In the genomic region with DNA sequence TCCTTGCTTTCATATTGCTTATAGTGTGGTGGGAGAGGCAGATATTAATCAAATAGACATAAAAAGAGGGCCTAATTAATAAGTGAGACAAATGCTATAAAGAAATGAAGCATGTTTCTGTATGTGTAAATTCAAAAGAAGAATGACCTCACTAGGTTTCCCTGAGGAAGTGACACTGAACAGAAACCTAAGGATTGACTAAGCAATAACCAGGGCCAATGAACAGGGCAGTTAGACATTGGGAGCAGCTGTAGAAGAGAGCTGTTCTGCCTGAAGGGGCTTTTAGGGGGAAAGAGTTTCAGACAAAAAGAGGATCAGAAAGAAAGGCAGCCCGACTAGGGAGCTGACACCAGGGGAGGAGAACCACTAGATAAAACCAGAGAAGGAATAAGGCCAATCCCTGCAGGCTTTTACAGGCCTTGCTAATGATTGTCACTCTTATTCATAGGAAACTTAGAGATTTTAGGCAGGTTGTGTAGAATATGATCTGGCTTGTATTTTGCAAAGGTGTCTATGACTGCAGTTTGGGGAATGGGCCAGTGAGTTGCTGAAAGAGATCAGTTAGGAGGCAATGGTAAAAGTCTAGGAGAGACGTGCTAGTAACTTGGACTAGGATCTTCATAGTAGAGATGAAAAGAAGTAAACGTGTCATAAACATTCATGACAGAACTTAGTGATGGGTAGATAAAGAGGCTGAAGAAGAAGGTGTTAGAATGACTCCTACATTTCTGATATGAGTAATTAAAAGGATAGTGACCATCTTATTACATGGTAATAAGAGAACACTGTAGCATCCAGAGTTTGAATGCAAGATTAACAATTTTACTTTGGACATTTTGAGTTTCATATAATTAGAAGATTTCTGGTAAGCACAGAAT, we compare ENCODE assay signal across 9 cellular contexts. TPM values are rescaled to one million over a fixed set of nuclear protein-coding genes. Genes with fewer than 3 reads are reported as not detected.
DNase-seq lines count a peak whose midpoint lies in the region; ATAC-seq and TF ChIP-seq lines count a peak whose summit lies in the region.
"Had no signal": no experiment of that assay in that cellular context is flagged by ENCODE, and none has a peak within 500 bp of the region (broad histone marks: within the 10 kb centered on the region; RNA-seq: fewer than 3 reads in every experiment).

No MANE protein-coding gene starts in this region.

- H2AFZ ChIP-seq in osteoblast (ENCODE audit: low read length) = peak overlapping the region; percentile 27

- intact Hi-C loops in activated CD4-positive, alpha-beta memory T cell treated with anti-CD3 and anti-CD28 coated beads for 36 hours (cut with micrococcal nuclease) = loop anchor here (1.0 to 2.0 kb wide), 2 partner anchors 14 to 32 kb away; no protein-coding TSS in a partner anchor
- intact Hi-C loops in head of caudate nucleus (cut with DNase I) = no loop called here

- H3K4me1 Mint-ChIP-seq in activated CD4-positive, alpha-beta memory T cell treated with anti-CD3 and anti-CD28 coated beads for 36 hours (ENCODE audit: low read depth) = peaks cover 9% of the 10 kb centered on the region
- peaks cover 7% of the 10 kb centered on the region for H3K4me1 Mint-ChIP-seq in activated CD4-positive, alpha-beta memory T cell treated with anti-CD3 and anti-CD28 coated beads, Interleukin-2, amount 10 ng/mL, durations not matched to agents 7 days and 5 days

- H4K20me1 ChIP-seq in osteoblast (ENCODE audit: insufficient read depth, low read length) = no peaks in the 10 kb centered on the region

- H3K79me2 ChIP-seq in osteoblast (ENCODE audit: insufficient read depth, low read length) = no peaks in the 10 kb centered on the region

- no peaks in the 10 kb centered on the region for H3K9me3 ChIP-seq in osteoblast (ENCODE audit: low read depth, low read length)

- CTCF ChIA-PET in activated CD4-positive, alpha-beta memory T cell treated with anti-CD3 and anti-CD28 coated beads for 36 hours (lab: Charles Lee) = interaction anchor here (1.5 kb wide), 1 partner anchor 13 kb away, joined by 4 read pairs; no protein-coding TSS in a partner anchor
- CTCF ChIA-PET in activated CD4-positive, alpha-beta memory T cell treated with anti-CD3 and anti-CD28 coated beads, Interleukin-2, amount 10 ng/mL, durations not matched to agents 7 days and 5 days (lab: Charles Lee) = no interaction called here

- H3K36me3 Mint-ChIP-seq in activated CD4-positive, alpha-beta memory T cell treated with anti-CD3 and anti-CD28 coated beads for 36 hours = no peaks in the 10 kb centered on the region
- peaks cover 5% of the 10 kb centered on the region for H3K36me3 Mint-ChIP-seq in activated CD4-positive, alpha-beta memory T cell treated with anti-CD3 and anti-CD28 coated beads, Interleukin-2, amount 10 ng/mL, durations not matched to agents 7 days and 5 days (ENCODE audit: low read depth)

- no peaks in the 10 kb centered on the region for H3K27me3 ChIP-seq in osteoblast (ENCODE audit: insufficient read depth, low read length)

- H3K4me3 ChIP-seq in osteoblast (ENCODE audit: insufficient read depth, low read length) = no peak overlapping the region

- H3K27me3 Mint-ChIP-seq in activated CD4-positive, alpha-beta memory T cell treated with anti-CD3 and anti-CD28 coated beads for 36 hours = no peaks in the 10 kb centered on the region
- peaks cover 5% of the 10 kb centered on the region for H3K27me3 Mint-ChIP-seq in activated CD4-positive, alpha-beta memory T cell treated with anti-CD3 and anti-CD28 coated beads, Interleukin-2, amount 10 ng/mL, durations not matched to agents 7 days and 5 days

- peak overlapping the region; percentile 1 for H3K27ac Mint-ChIP-seq in activated CD4-positive, alpha-beta memory T cell treated with anti-CD3 and anti-CD28 coated beads for 36 hours
- no peak overlapping the region for H3K27ac Mint-ChIP-seq in activated CD4-positive, alpha-beta memory T cell treated with anti-CD3 and anti-CD28 coated beads, Interleukin-2, amount 10 ng/mL, durations not matched to agents 7 days and 5 days

- peak; percentile 98 for ATAC-seq in GM21825 (IDR thresholded peaks at IDR 0.05; ENCODE audit: unreplicated experiment)
- peak; percentile 95 for ATAC-seq in HG03520 (IDR thresholded peaks at IDR 0.05; ENCODE audit: unreplicated experiment)

- H3K27ac ChIP-seq in osteoblast (ENCODE audit: low read depth, low read length) = no peak overlapping the region

- no peaks in the 10 kb centered on the region for H3K9me3 Mint-ChIP-seq in activated CD4-positive, alpha-beta memory T cell treated with anti-CD3 and anti-CD28 coated beads for 36 hours
- no peaks in the 10 kb centered on the region for H3K9me3 Mint-ChIP-seq in activated CD4-positive, alpha-beta memory T cell treated with anti-CD3 and anti-CD28 coated beads, Interleukin-2, amount 10 ng/mL, durations not matched to agents 7 days and 5 days

- no peak for DNase-seq in activated CD4-positive, alpha-beta memory T cell treated with anti-CD3 and anti-CD28 coated beads for 36 hours
- no peak for DNase-seq in activated CD4-positive, alpha-beta memory T cell treated with anti-CD3 and anti-CD28 coated beads, Interleukin-2, amount 10 ng/mL, durations not matched to agents 7 days and 5 days
- peak; percentile 8 for DNase-seq in osteoblast (ENCODE audit: insufficient read length, low spot score, missing footprints)
- DNase-seq in COLO829 (ENCODE audit: low spot score) = no peak
- DNase-seq in head of caudate nucleus = no peak
- DNase-seq in NCI-H128 (lab: John Stamatoyannopoulos, UW; ENCODE audit: unreplicated experiment) = no peak
- DNase-seq: NCI-H82 had no signal

- no peak overlapping the region for H3K4me2 ChIP-seq in osteoblast (ENCODE audit: insufficient read depth, low read length)

- no peak for TF ChIP-seq CTCF in osteoblast (IDR thresholded peaks at IDR 0.05; ENCODE audit: extremely low read depth, low read depth, low read length)

- H3K4me1 ChIP-seq in osteoblast (ENCODE audit: insufficient read depth, low read length) = peaks cover 4% of the 10 kb centered on the region

- H3K36me3 ChIP-seq in osteoblast (ENCODE audit: insufficient read depth, low read length) = no peaks in the 10 kb centered on the region

- no peak overlapping the region for H3K4me3 Mint-ChIP-seq in activated CD4-positive, alpha-beta memory T cell treated with anti-CD3 and anti-CD28 coated beads for 36 hours
- no peak overlapping the region for H3K4me3 Mint-ChIP-seq in activated CD4-positive, alpha-beta memory T cell treated with anti-CD3 and anti-CD28 coated beads, Interleukin-2, amount 10 ng/mL, durations not matched to agents 7 days and 5 days

- POLR2A ChIA-PET in activated CD4-positive, alpha-beta memory T cell treated with anti-CD3 and anti-CD28 coated beads for 36 hours (lab: Charles Lee) = interaction anchor here (1.8 kb wide), 1 partner anchor 26 kb away, joined by 7 read pairs; the partner anchor contains the start of gene NABP1
- POLR2A ChIA-PET in activated CD4-positive, alpha-beta memory T cell treated with anti-CD3 and anti-CD28 coated beads, Interleukin-2, amount 10 ng/mL, durations not matched to agents 7 days and 5 days (lab: Charles Lee) = interaction anchor here (0.7 kb wide), 1 partner anchor 25 kb away, joined by 3 read pairs; no protein-coding TSS in a partner anchor

RNA-seq across cellular contexts. Expression of gene NABP1, which starts 26.8 kb away (rescaled TPM):
- total RNA-seq in activated CD4-positive, alpha-beta memory T cell treated with anti-CD3 and anti-CD28 coated beads for 36 hours = 10 to 100 TPM; 65.1 to 65.4 TPM
- total RNA-seq in activated CD4-positive, alpha-beta memory T cell treated with anti-CD3 and anti-CD28 coated beads, Interleukin-2, amount 10 ng/mL, durations not matched to agents 7 days and 5 days = 10 to 100 TPM; 73.5 to 73.7 TPM
- total RNA-seq in osteoblast = 72.0 and 80.2 TPM in 2 replicates
